Comparison of ENCODE assay signal across 8 cellular contexts in the genomic region with DNA sequence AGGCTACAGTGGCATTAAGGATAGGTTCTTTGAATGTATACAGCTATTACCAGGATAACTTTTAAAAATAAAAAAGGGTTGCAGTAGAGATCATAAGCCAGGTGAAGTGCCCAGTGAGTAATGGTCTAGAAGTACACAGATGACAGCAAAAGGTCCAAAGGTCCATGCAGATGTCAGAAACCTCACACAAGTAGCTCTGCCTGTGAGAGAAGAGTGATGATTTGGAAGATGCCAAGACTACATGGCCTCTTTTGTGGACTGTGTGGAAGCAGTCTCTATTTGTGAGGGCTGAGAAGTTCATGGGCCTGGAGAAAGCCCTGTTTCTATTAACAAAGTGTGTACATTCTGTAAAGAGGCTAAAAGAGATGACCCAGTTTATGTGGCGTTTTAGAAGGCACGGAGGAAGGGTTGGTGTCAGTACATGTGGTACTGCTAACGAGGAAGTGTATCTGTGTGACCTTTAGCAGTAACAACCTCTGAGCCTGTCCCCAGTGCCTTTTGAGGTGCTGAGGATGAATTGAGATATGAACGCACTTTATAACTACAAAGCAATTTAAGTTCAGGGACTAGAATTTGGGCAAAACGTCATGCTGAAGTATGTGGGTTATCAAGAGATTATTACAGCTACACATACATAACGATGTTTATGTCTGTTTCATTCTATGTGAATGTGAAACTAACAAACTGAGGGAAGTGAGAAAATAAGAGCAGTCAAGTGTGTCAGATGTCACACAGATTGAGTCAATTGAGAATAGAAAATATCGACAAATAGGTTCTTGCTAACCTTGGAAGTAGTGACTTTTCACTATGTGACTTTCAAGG. TPM values are rescaled to one million over a fixed set of nuclear protein-coding genes. Genes with fewer than 3 reads are reported as not detected.
DNase-seq lines count a peak whose midpoint lies in the region; ATAC-seq and TF ChIP-seq lines count a peak whose summit lies in the region.

No MANE protein-coding gene starts in this region.

- no peak overlapping the region for H2BK5ac ChIP-seq in H9 (ENCODE audit: insufficient read length, low read length)

- H2BK15ac ChIP-seq in H9 (ENCODE audit: low read depth, low read length): no peak overlapping the region

- peaks cover 22 to 38% (median 26%) of the 10 kb centered on the region in 3 experiments for H3K36me3 Mint-ChIP-seq in H9 (ENCODE audit: insufficient read depth in 1 of 3, low read depth in 3 of 3)

- H3K4me3 Mint-ChIP-seq in H9: no peak overlapping the region

- H3K27me3 ChIP-seq in RWPE2 (ENCODE audit: insufficient read depth, poor library complexity, severe bottlenecking) (no peaks in the 10 kb centered on the region), H9 (ENCODE audit: insufficient read depth, low read length) (no peaks in the 10 kb centered on the region)

- no peak overlapping the region for H3K4me3 ChIP-seq in RWPE2 (ENCODE audit: severe bottlenecking)

- H3K9ac ChIP-seq in H9 (ENCODE audit: extremely low read depth, insufficient read length, low read length): no peak overlapping the region

- no peaks in the 10 kb centered on the region for H3K23me2 ChIP-seq in H9 (ENCODE audit: insufficient read length, low read depth, low read length, poor library complexity, severe bottlenecking)

- no peak overlapping the region for H2AK5ac ChIP-seq in H9 (ENCODE audit: insufficient read length, low read length)

- no peak overlapping the region for H4K5ac ChIP-seq in H9 (ENCODE audit: insufficient read length, low read depth, low read length)

- no peak for DNase-seq in activated CD4-positive, CD25-positive, alpha-beta regulatory T cell (lab: John Stamatoyannopoulos, UW)
- DNase-seq in RWPE2 (ENCODE audit: low spot score) (no peak), pons (ENCODE audit: low spot score) (peak; percentile 28), H9 (no peak), 8988T (no peak), HK-2 (ENCODE audit: unreplicated experiment) (no peak)

- H3K4me1 Mint-ChIP-seq in H9: no peaks in the 10 kb centered on the region

- H3K23ac ChIP-seq in H9 (ENCODE audit: insufficient read length, low read depth, low read length): no peak overlapping the region

- H3K4me1 ChIP-seq in RWPE2 (ENCODE audit: insufficient read depth, poor library complexity, severe bottlenecking) (peaks cover 5% of the 10 kb centered on the region), H9 (ENCODE audit: insufficient read depth, low read length) (no peaks in the 10 kb centered on the region)

- no peak for TF ChIP-seq CTCF in RWPE2 (IDR thresholded peaks at IDR 0.05; ENCODE audit: poor library complexity, severe bottlenecking)
- TF ChIP-seq CTCF in H9 (conservative IDR thresholded peaks at IDR 0.05): no peak

- H3K79me2 ChIP-seq in H9 (ENCODE audit: insufficient read depth, low read length): no peaks in the 10 kb centered on the region

- no peaks in the 10 kb centered on the region for H3K79me1 ChIP-seq in H9 (ENCODE audit: insufficient read depth, low read depth, low read length, poor library complexity, severe bottlenecking)

- WGBS in H9 (ENCODE audit: extremely low coverage, insufficient read length, low lambda C conversion rate): no CpG with 5 or more reads among the region's 7 CpGs

- H2BK120ac ChIP-seq in H9 (ENCODE audit: low read depth, low read length, poor library complexity, severe bottlenecking): no peak overlapping the region

- H3K9me3 ChIP-seq in RWPE2 (ENCODE audit: severe bottlenecking) (no peaks in the 10 kb centered on the region), H9 (ENCODE audit: control insufficient read depth, low read depth, low read length) (no peaks in the 10 kb centered on the region)

- H2BK12ac ChIP-seq in H9 (ENCODE audit: insufficient read length, low read depth, low read length): no peak overlapping the region

- no peak overlapping the region for H3K56ac ChIP-seq in H9 (ENCODE audit: insufficient read length, low read depth, low read length)

- 0 out of 7 replicates have a peak overlapping the region, but pooled peaks of 1 of the 3 experiments have one; percentile 7 for H3K27ac Mint-ChIP-seq in H9

- H3K4ac ChIP-seq in H9 (ENCODE audit: low read depth, low read length): no peak overlapping the region

- H3K27ac ChIP-seq in RWPE2 (ENCODE audit: poor library complexity, severe bottlenecking) (no peak overlapping the region), H9 (ENCODE audit: insufficient read length, low read depth, low read length) (no peak overlapping the region)

- peak; percentile 86 to 89 for ATAC-seq in activated CD4-positive, CD25-positive, alpha-beta regulatory T cell treated with anti-CD3 and anti-CD28 coated beads, Interleukin-2, amount 50 U/mL, for 24 hours
- ATAC-seq in HG02610 (IDR thresholded peaks at IDR 0.05; ENCODE audit: unreplicated experiment) (peak; percentile 82), RWPE2 (ENCODE audit: low read depth) (peak; percentile 11; the same call in 1 of the 3 replicates)

- H3K27me3 Mint-ChIP-seq in H9 (ENCODE audit: low read depth): no peaks in the 10 kb centered on the region

- no peak overlapping the region for H3K18ac ChIP-seq in H9 (ENCODE audit: insufficient read length, low read depth, low read length)

- H3K9me3 Mint-ChIP-seq in H9: no peaks in the 10 kb centered on the region

- H3K14ac ChIP-seq in H9 (ENCODE audit: insufficient read depth, low read length): no peak overlapping the region

- H3T11ph ChIP-seq in H9 (ENCODE audit: low read length): no peak overlapping the region

- peaks cover 40% of the 10 kb centered on the region for H3K36me3 ChIP-seq in RWPE2 (ENCODE audit: low read depth)

- H4K91ac ChIP-seq in H9 (ENCODE audit: insufficient read length, low read depth, low read length): no peak overlapping the region

- no peaks in the 10 kb centered on the region for H4K20me1 ChIP-seq in H9 (ENCODE audit: control insufficient read depth, insufficient read depth, insufficient read length)

- no peak overlapping the region for H2BK20ac ChIP-seq in H9 (ENCODE audit: low read depth, low read length, poor library complexity, severe bottlenecking)

- no peak overlapping the region for H3K4me2 ChIP-seq in H9 (ENCODE audit: insufficient read depth, insufficient read length, low read length)

- no peak overlapping the region for H2AFZ ChIP-seq in H9 (ENCODE audit: low read length)

- no peak overlapping the region for H4K8ac ChIP-seq in H9 (replicated peaks; ENCODE audit: insufficient read length, low read depth, low read length)

RNA-seq across cellular contexts. Expression of a gene that starts 7.6 kb away (rescaled TPM):
- 205 and 209 TPM in 2 replicates for total RNA-seq in H9 (2021)

Comparison
In these comparisons a context has a peak if more than half of its experiments do, and no peak if none do; other contexts are left out.
1. ATAC-seq: peak in every context shown above with its lines; median percentile 88 in activated CD4-positive, CD25-positive, alpha-beta regulatory T cell treated with anti-CD3 and anti-CD28 coated beads, Interleukin-2, amount 50 U/mL, for 24 hours; 82 in HG02610; 11 in RWPE2.